ENCODE assay signal across 8 cellular contexts in the genomic region with DNA sequence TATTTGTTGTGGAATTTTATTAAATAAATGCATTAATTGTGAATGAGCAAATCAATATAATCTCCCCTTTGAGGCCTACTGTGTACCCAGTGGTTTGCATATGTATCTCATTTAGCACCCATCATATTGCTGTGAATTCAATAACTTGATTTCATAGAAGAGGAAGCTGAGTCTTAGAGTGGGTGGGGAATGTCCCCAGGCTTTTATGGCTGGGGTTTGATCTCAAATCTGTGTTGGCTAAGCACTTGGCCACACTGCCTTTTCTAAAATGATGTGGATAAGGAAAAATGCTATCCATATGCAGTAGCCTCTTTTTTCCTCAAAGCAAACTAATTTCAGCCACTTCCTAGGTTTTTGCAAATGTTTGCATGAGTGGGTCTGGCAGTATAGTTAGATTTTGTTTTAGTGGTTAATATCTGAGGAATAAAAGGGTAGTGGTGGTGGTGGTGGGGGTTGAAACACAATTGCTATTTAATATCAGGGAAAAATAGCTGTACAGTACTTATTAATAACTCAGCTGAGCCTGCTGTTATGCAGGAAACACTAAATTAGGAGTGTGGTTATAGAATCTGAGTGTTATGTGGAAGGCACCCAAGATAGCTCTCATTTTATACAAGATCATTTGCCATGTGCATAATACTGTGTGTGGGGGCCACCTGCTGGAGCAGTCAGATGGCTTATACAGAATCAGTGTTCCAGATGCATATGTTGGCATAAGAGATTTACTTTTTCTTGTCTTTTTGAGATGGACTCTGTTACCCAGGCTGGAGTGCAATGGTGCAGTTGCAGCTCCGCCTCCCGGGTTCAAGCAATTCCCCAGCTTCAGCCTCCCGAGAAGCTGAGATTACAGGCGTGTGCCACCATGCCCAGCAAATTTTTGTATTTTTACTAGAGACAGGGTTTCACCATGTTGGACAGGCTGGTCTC.
DNase-seq lines count a peak whose midpoint lies in the region; ATAC-seq, FAIRE-seq and TF ChIP-seq lines count a peak whose summit lies in the region.

No MANE protein-coding gene starts in this region.

- peak; percentile 76 for ATAC-seq in HG03175 (IDR thresholded peaks at IDR 0.05; ENCODE audit: unreplicated experiment)
- peak; percentile 81 to 88 (median 84) for ATAC-seq in heart left ventricle

- no peaks in the 10 kb centered on the region for H3K36me3 ChIP-seq in heart left ventricle

- 68 to 79% (median 76%) methylated on average over 4 of the region's 4 CpGs for WGBS in heart left ventricle, 4 donors

- H3K4me1 ChIP-seq in heart left ventricle, result peaks cover 4 to 51% (median 23%) of the 10 kb centered on the region in 12 donors

- H3K27me3 ChIP-seq in heart left ventricle, result no peaks in the 10 kb centered on the region

- intact Hi-C loops in heart left ventricle (cut with DNase I), result loop anchor here (1.0 to 10.0 kb wide), 14 partner anchors 37 to 429 kb away; partner anchors contain the start of genes TMEM131L (in 7 of the 10) and MND1 (in 4 of the 10)

- H3K4me3 ChIP-seq in heart left ventricle, result no peak overlapping the region
- no peak overlapping the region for H3K4me3 ChIP-seq in skeletal muscle cell (ENCODE audit: low read depth, low read length)

- FAIRE-seq in A204.1 (lab: Jason Lieb, UNC), result peak; percentile 64

- H3K9me3 ChIP-seq in heart left ventricle, result no peaks in the 10 kb centered on the region

- peak overlapping the region in 11 of 12 donors; percentile 46 to 81 (median 71) for H3K27ac ChIP-seq in heart left ventricle

- no peak for TF ChIP-seq POLR2A in heart left ventricle (IDR thresholded peaks at IDR 0.05)

- peak; percentile 53; the same call in 2 of the 3 replicates for TF ChIP-seq CTCF in GM12872 (IDR thresholded peaks at IDR 0.05; ENCODE audit: insufficient read depth, low read depth, low read length)
- TF ChIP-seq CTCF in heart left ventricle (IDR thresholded peaks at IDR 0.05), result peak; percentile 47 to 84 (median 66)

- DNase-seq in RPMI8226 (peak; percentile 59), heart left ventricle (peak; percentile 61 to 76 (median 65)), skeletal muscle cell (ENCODE audit: low read depth) (peak; percentile 61), SIG-M5 treated with dmso at 0.1 percent for 504 hours (lab: John Stamatoyannopoulos, UW; ENCODE audit: unreplicated experiment) (no peak)
- peak; percentile 69 for DNase-seq in activated naive CD4-positive, alpha-beta T cell treated with anti-CD3 and anti-CD28 coated beads, Interleukin-2, amount 50 U/mL, for 16 hours
